In the genomic region with DNA sequence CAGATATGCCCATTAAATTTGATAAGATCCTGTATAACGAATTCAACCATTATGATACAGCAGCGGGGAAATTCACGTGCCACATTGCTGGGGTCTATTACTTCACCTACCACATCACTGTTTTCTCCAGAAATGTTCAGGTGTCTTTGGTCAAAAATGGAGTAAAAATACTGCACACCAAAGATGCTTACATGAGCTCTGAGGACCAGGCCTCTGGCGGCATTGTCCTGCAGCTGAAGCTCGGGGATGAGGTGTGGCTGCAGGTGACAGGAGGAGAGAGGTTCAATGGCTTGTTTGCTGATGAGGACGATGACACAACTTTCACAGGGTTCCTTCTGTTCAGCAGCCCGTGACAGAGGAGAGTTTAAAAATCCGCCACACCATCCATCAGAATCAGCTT, we compare ENCODE assay signal across 2 cellular contexts. TPM values are rescaled to one million over a fixed set of nuclear protein-coding genes. Genes with fewer than 3 reads are reported as not detected.
"Had no signal": no experiment of that assay in that cellular context is flagged by ENCODE, and none has a peak within 500 bp of the region (broad histone marks: within the 10 kb centered on the region; RNA-seq: fewer than 3 reads in every experiment).

No MANE protein-coding gene starts in this region.

RNA-seq across cellular contexts. Expression of a gene that starts 12.0 kb away (rescaled TPM):
- total RNA-seq: G401, GM12878 had no signal
- polyA plus RNA-seq: GM12878 had no signal
